ENCODE assay signal across 10 cellular contexts in the genomic region with DNA sequence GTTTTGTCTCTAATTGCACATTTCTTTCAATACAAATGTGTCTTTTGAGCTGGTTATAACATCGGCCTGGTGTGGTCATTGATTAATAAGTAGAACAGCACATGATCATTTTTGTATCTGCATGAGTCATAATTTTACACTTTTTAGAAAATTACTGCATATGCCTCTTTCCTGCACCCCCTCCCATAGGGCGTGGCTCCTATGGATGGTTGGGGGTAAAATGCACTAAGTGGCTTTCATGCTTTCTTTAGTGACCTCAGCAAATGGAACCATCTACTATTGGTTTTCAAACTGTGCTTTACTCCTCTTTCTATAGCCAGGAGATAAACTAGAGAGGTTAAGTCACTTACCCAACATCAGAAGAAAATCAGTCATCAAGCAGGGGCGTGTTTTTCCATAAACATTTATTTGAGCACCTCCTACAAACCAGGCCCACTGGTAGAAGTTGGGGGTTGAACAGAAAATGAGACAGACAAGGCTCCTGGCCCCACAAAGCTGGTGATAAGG. TPM values are rescaled to one million over a fixed set of nuclear protein-coding genes. Genes with fewer than 3 reads are reported as not detected.
A peak's percentile ranks its signal among the peaks of the same experiment; 100 is the strongest.
DNase-seq lines count a peak whose midpoint lies in the region; ATAC-seq and TF ChIP-seq lines count a peak whose summit lies in the region.
"Had no signal": no experiment of that assay in that cellular context is flagged by ENCODE, and none has a peak within 500 bp of the region (broad histone marks: within the 10 kb centered on the region; RNA-seq: fewer than 3 reads in every experiment).

No MANE protein-coding gene starts in this region.

- peaks cover 31% of the 10 kb centered on the region for H3K36me3 Mint-ChIP-seq in HFFc6 (ENCODE audit: low read depth)
- H3K36me3 Mint-ChIP-seq in natural killer cell treated with Interleukin-12 subunit alpha and Interleukin-12 subunit beta and Interleukin-15 and Interleukin-18, amount 100 ng/mL, for 72 hours: no peaks in the 10 kb centered on the region

- H3K27ac ChIP-seq in A673 (ENCODE audit: low read depth, low read length, poor library complexity, severe bottlenecking): peak overlapping the region; percentile 34
- H3K27ac ChIP-seq in ascending aorta: peak overlapping the region in 1 of 2 donors; percentile 19

- intact Hi-C loops in A673 (cut with micrococcal nuclease; ENCODE audit: unreplicated experiment) (loop anchor here (10.0 kb wide), 1 partner anchor 589 kb away; no protein-coding TSS in a partner anchor), ascending aorta (cut with DNase I) (no loop called here)

- POLR2A ChIA-PET in A673 (lab: Charles Lee; ENCODE audit: low non-redundant PET): no interaction called here

- H3K4me3 ChIP-seq in A673 (ENCODE audit: low read depth, low read length, poor library complexity, severe bottlenecking) (no peak overlapping the region), ascending aorta (no peak overlapping the region)
- H3K4me3 ChIP-seq: HAP-1 had no signal

- H3K27me3 ChIP-seq in A673 (replicated peaks; ENCODE audit: insufficient read depth, low read depth, low read length, poor library complexity) (no peaks in the 10 kb centered on the region), ascending aorta (no peaks in the 10 kb centered on the region)

- H3K4me1 ChIP-seq in A673 (ENCODE audit: insufficient read depth, low read length, poor library complexity, severe bottlenecking): peaks cover 58% of the 10 kb centered on the region
- H3K4me1 ChIP-seq in ascending aorta: peaks cover 24 to 49% of the 10 kb centered on the region in 2 donors

- H3K9me3 Mint-ChIP-seq in HFFc6: no peaks in the 10 kb centered on the region
- no peaks in the 10 kb centered on the region for H3K9me3 Mint-ChIP-seq in natural killer cell treated with Interleukin-12 subunit alpha and Interleukin-12 subunit beta and Interleukin-15 and Interleukin-18, amount 100 ng/mL, for 72 hours

- H3K36me3 ChIP-seq in A673 (ENCODE audit: insufficient read depth, low read length, poor library complexity, severe bottlenecking): no peaks in the 10 kb centered on the region
- H3K36me3 ChIP-seq in ascending aorta: no peaks in the 10 kb centered on the region
- H3K36me3 ChIP-seq: HAP-1 had no signal

- peak in 1 of 2 donors; percentile 0 for ATAC-seq in natural killer cell treated with Interleukin-12 subunit alpha and Interleukin-12 subunit beta and Interleukin-15 and Interleukin-18, amount 100 ng/mL, for 72 hours
- no peak for ATAC-seq in left lobe of liver
- ATAC-seq in GM21390 (IDR thresholded peaks at IDR 0.05; ENCODE audit: unreplicated experiment): no peak

- DNase-seq in A673 (ENCODE audit: low spot score): no peak
- no peak for DNase-seq in HFFc6
- peak; percentile 31 for DNase-seq in activated T-helper 9 cell treated with anti-CD3 and anti-CD28 coated beads, Interleukin-2, amount 50 U/mL, for 16 hours (ENCODE audit: low read depth)
- DNase-seq in natural killer cell treated with Interleukin-12 subunit alpha and Interleukin-12 subunit beta and Interleukin-15 and Interleukin-18, amount 100 ng/mL, for 72 hours (ENCODE audit: low spot score): no peak
- DNase-seq in left lobe of liver (ENCODE audit: low spot score): no peak
- DNase-seq in ascending aorta (ENCODE audit: low spot score in 2 of 2): no peak
- DNase-seq in HuH-7.5 (ENCODE audit: low spot score): no peak
- DNase-seq: NCI-H1436 treated with DMSO at 0.1 percent for 48 hours had no signal

- H3K9me3 ChIP-seq in A673 (ENCODE audit: low read depth, low read length, poor library complexity, severe bottlenecking): no peaks in the 10 kb centered on the region
- H3K9me3 ChIP-seq in ascending aorta: no peaks in the 10 kb centered on the region
- H3K9me3 ChIP-seq: HAP-1 had no signal

- peak overlapping the region; percentile 92 for H3K27ac Mint-ChIP-seq in HFFc6
- peak overlapping the region; percentile 92 to 99 for H3K27ac Mint-ChIP-seq in natural killer cell treated with Interleukin-12 subunit alpha and Interleukin-12 subunit beta and Interleukin-15 and Interleukin-18, amount 100 ng/mL, for 72 hours

- H3K4me1 Mint-ChIP-seq in HFFc6 (ENCODE audit: low read depth): peaks cover 84% of the 10 kb centered on the region
- peaks cover 75 to 82% of the 10 kb centered on the region in 2 donors for H3K4me1 Mint-ChIP-seq in natural killer cell treated with Interleukin-12 subunit alpha and Interleukin-12 subunit beta and Interleukin-15 and Interleukin-18, amount 100 ng/mL, for 72 hours (ENCODE audit: low read depth in 2 of 2)

- CTCF ChIA-PET in A673 (lab: Charles Lee): no interaction called here

- no TSS peak for BruUV-seq in A673 (replicated peaks; lab: Mats Ljungman, UMichigan)

- TF ChIP-seq CTCF in A673 (conservative IDR thresholded peaks at IDR 0.05; ENCODE audit: low read depth, low read length) (no peak), HFFc6 (IDR thresholded peaks at IDR 0.05) (no peak), ascending aorta (IDR thresholded peaks at IDR 0.05) (no peak)

- peaks cover 4% of the 10 kb centered on the region for H3K27me3 Mint-ChIP-seq in HFFc6 (ENCODE audit: insufficient read depth)
- no peaks in the 10 kb centered on the region for H3K27me3 Mint-ChIP-seq in natural killer cell treated with Interleukin-12 subunit alpha and Interleukin-12 subunit beta and Interleukin-15 and Interleukin-18, amount 100 ng/mL, for 72 hours

- H3K4me3 Mint-ChIP-seq in HFFc6: peak overlapping the region; percentile 29
- peak overlapping the region; percentile 100 for H3K4me3 Mint-ChIP-seq in natural killer cell treated with Interleukin-12 subunit alpha and Interleukin-12 subunit beta and Interleukin-15 and Interleukin-18, amount 100 ng/mL, for 72 hours

RNA-seq across cellular contexts. Expression of a gene that starts 3.8 kb away (rescaled TPM):
- total RNA-seq in A673 (2021): 95.9 and 130 TPM in 2 replicates
- 100 to 1,000 TPM; 507 to 578 (median 546) TPM for total RNA-seq in HFFc6 (2021; fragmentation: NEBNext Ultra II Directional; extraction: Animal tissue kit (Norgen Biotek cat#: 25700))
- 100 to 1,000 TPM; 271 to 398 TPM for total RNA-seq in natural killer cell treated with Interleukin-12 subunit alpha and Interleukin-12 subunit beta and Interleukin-15 and Interleukin-18, amount 100 ng/mL, for 72 hours
- total RNA-seq in left lobe of liver: 232 TPM
- 334 TPM for total RNA-seq in ascending aorta
